ENCODE assay signal across 8 cellular contexts in the genomic region with DNA sequence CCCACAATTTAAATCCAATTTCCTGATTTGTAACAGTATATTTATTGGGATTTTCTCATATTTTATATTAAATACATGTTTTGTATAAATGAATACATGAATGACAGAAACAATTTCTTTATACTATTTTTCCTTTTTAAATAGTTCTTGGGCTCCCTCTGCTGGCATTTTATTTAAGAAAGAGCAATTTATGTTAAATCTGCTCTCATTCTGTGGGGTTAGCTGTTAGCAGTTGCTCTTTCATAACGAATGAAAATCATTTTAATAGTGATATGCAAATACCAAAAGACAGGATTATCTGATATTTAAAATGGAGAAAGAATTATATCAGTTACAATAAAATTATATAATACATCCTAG.
DNase-seq lines count a peak whose midpoint lies in the region; ATAC-seq, FAIRE-seq and TF ChIP-seq lines count a peak whose summit lies in the region.

No MANE protein-coding gene starts in this region.

- no peak for TF ChIP-seq CTCF in kidney (IDR thresholded peaks at IDR 0.05; ENCODE audit: borderline replicate concordance, extremely low read depth, insufficient read depth)

- H3K27ac ChIP-seq in kidney (ENCODE audit: low read depth in 2 of 2, low read length in 2 of 2), result no peak overlapping the region

- H3K36me3 ChIP-seq in kidney (ENCODE audit: control insufficient read depth in 1 of 2, insufficient read depth in 2 of 2, low read length in 2 of 2), result peaks cover 4 to 7% of the 10 kb centered on the region in 2 donors

- no peaks in the 10 kb centered on the region for H3K4me1 ChIP-seq in kidney (ENCODE audit: control insufficient read depth in 1 of 2, insufficient read depth in 1 of 2, low read depth in 1 of 2, low read length in 2 of 2)

- peak; percentile 94 for FAIRE-seq in kidney (lab: Jason Lieb, UNC)

- intact Hi-C loops in kidney (cut with DNase I), result no loop called here

- no peak overlapping the region for H3K4me3 ChIP-seq in kidney (ENCODE audit: low read length in 2 of 2)

- DNase-seq in CD1c-positive myeloid dendritic cell (ENCODE audit: extremely low spot score), result peak; percentile 33
- peak; percentile 36 to 69 for DNase-seq in Kasumi-1 (lab: John Stamatoyannopoulos, UW)
- no peak for DNase-seq in kidney
- no peak for DNase-seq in ureter (ENCODE audit: low spot score)

- ATAC-seq in SK-N-SH treated with all-trans-retinoic acid at 6 μM for 48 hours, result peak; percentile 47; the same call in 1 of the 3 replicates
- no peak for ATAC-seq in HG03354 (IDR thresholded peaks at IDR 0.05; ENCODE audit: poor library complexity, severe bottlenecking, unreplicated experiment)
- no peak for ATAC-seq in HG03442 (IDR thresholded peaks at IDR 0.05; ENCODE audit: unreplicated experiment)
- no peak for ATAC-seq in GM18498 (IDR thresholded peaks at IDR 0.05; ENCODE audit: unreplicated experiment)

- no peak overlapping the region for H3K9ac ChIP-seq in kidney (ENCODE audit: low read length in 2 of 2)

- no peaks in the 10 kb centered on the region for H3K9me3 ChIP-seq in kidney (ENCODE audit: control insufficient read depth in 1 of 2, low read length in 2 of 2)

TF ChIP-seq in SK-N-SH treated with all-trans-retinoic acid at 6 μM for 48 hours, 23 proteins besides CTCF, POLR2A, EP300 and RAD21:
- TF ChIP-seq, protein P1, sequence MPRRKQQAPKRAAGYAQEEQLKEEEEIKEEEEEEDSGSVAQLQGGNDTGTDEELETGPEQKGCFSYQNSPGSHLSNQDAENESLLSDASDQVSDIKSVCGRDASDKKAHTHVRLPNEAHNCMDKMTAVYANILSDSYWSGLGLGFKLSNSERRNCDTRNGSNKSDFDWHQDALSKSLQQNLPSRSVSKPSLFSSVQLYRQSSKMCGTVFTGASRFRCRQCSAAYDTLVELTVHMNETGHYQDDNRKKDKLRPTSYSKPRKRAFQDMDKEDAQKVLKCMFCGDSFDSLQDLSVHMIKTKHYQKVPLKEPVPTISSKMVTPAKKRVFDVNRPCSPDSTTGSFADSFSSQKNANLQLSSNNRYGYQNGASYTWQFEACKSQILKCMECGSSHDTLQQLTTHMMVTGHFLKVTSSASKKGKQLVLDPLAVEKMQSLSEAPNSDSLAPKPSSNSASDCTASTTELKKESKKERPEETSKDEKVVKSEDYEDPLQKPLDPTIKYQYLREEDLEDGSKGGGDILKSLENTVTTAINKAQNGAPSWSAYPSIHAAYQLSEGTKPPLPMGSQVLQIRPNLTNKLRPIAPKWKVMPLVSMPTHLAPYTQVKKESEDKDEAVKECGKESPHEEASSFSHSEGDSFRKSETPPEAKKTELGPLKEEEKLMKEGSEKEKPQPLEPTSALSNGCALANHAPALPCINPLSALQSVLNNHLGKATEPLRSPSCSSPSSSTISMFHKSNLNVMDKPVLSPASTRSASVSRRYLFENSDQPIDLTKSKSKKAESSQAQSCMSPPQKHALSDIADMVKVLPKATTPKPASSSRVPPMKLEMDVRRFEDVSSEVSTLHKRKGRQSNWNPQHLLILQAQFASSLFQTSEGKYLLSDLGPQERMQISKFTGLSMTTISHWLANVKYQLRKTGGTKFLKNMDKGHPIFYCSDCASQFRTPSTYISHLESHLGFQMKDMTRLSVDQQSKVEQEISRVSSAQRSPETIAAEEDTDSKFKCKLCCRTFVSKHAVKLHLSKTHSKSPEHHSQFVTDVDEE (CRISPR knock-in tag; IDR thresholded peaks at IDR 0.05), result no peak
- TF ChIP-seq GLIS3 (CRISPR knock-in tag; IDR thresholded peaks at IDR 0.05) (no peak), ZNF70 (CRISPR knock-in tag; IDR thresholded peaks at IDR 0.05) (no peak), ZNF565 (CRISPR knock-in tag; conservative IDR thresholded peaks at IDR 0.05; ENCODE audit: low read depth) (no peak), ARNTL (CRISPR knock-in tag; IDR thresholded peaks at IDR 0.05; ENCODE audit: borderline replicate concordance, low read depth) (no peak), TCF4 (CRISPR knock-in tag; IDR thresholded peaks at IDR 0.05; ENCODE audit: borderline replicate concordance) (no peak), ZC3H10 (CRISPR knock-in tag; IDR thresholded peaks at IDR 0.05) (no peak), ZNF8 (CRISPR knock-in tag; IDR thresholded peaks at IDR 0.05) (no peak), ESRRG (CRISPR knock-in tag; IDR thresholded peaks at IDR 0.05) (no peak), TOX (CRISPR knock-in tag; IDR thresholded peaks at IDR 0.05; ENCODE audit: borderline replicate concordance) (no peak), ZFP30 (CRISPR knock-in tag; IDR thresholded peaks at IDR 0.05) (no peak)
- TF ChIP-seq, protein P2, sequence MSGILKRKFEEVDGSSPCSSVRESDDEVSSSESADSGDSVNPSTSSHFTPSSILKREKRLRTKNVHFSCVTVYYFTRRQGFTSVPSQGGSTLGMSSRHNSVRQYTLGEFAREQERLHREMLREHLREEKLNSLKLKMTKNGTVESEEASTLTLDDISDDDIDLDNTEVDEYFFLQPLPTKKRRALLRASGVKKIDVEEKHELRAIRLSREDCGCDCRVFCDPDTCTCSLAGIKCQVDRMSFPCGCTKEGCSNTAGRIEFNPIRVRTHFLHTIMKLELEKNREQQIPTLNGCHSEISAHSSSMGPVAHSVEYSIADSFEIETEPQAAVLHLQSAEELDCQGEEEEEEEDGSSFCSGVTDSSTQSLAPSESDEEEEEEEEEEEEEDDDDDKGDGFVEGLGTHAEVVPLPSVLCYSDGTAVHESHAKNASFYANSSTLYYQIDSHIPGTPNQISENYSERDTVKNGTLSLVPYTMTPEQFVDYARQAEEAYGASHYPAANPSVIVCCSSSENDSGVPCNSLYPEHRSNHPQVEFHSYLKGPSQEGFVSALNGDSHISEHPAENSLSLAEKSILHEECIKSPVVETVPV (CRISPR knock-in tag; IDR thresholded peaks at IDR 0.05), result no peak

Comparison
In these comparisons a context has a peak if more than half of its experiments do, and no peak if none do; other contexts are left out.
1. DNase-seq: peak in CD1c-positive myeloid dendritic cell (single experiment) and Kasumi-1 (2 of 2); none in kidney (single experiment) and ureter (single experiment).